In genomic region chr3:37751967-37752660, GRCh38 we compare ENCODE assay signal across 1 cellular context.
TF ChIP-seq lines count a peak whose summit lies in the region.

No MANE protein-coding gene starts in this region.

TF ChIP-seq in GM12878, 131 proteins besides CTCF, POLR2A, EP300 and RAD21:
- no peak for TF ChIP-seq TCF3 (IDR thresholded peaks at IDR 0.05; ENCODE audit: borderline replicate concordance, insufficient read depth, low read depth, low read length)
- no peak for TF ChIP-seq NBN (IDR thresholded peaks at IDR 0.05)
- TF ChIP-seq MYC (IDR thresholded peaks at IDR 0.05; ENCODE audit: insufficient read depth, insufficient read length, insufficient replicate concordance, low read length, severe bottlenecking) = no peak
- TF ChIP-seq, protein P1, sequence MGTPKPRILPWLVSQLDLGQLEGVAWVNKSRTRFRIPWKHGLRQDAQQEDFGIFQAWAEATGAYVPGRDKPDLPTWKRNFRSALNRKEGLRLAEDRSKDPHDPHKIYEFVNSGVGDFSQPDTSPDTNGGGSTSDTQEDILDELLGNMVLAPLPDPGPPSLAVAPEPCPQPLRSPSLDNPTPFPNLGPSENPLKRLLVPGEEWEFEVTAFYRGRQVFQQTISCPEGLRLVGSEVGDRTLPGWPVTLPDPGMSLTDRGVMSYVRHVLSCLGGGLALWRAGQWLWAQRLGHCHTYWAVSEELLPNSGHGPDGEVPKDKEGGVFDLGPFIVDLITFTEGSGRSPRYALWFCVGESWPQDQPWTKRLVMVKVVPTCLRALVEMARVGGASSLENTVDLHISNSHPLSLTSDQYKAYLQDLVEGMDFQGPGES (IDR thresholded peaks at IDR 0.05) = no peak
- no peak for TF ChIP-seq SUZ12 (IDR thresholded peaks at IDR 0.05; ENCODE audit: unreplicated experiment)
- no peak for TF ChIP-seq BCLAF1 (IDR thresholded peaks at IDR 0.05)
- no peak for TF ChIP-seq TCF7 (IDR thresholded peaks at IDR 0.05; ENCODE audit: borderline replicate concordance)
